In genomic region chr16:66974156-66974931, GRCh38 we compare ENCODE assay signal across 7 cellular contexts. TPM values are rescaled to one million over a fixed set of nuclear protein-coding genes. Genes with fewer than 3 reads are reported as not detected.
DNase-seq lines count a peak whose midpoint lies in the region; ATAC-seq lines count a peak whose summit lies in the region.
"Not testable (repeated sequence)": the region's sequence is repeated elsewhere in the genome, so short reads cannot be mapped to it uniquely, and the experiment has no call there.
"Had no signal": no experiment of that assay in that cellular context is flagged by ENCODE, and none has a peak within 500 bp of the region (broad histone marks: within the 10 kb centered on the region; RNA-seq: fewer than 3 reads in every experiment).

No MANE protein-coding gene starts in this region.

- H3K27me3 Mint-ChIP-seq in CD8-positive, alpha-beta memory T cell; T-helper 2 cell treated with Interferon-gamma antibody and Interleukin-4, amounts not matched to agents 5 μg/mL and 100 μg/mL, for 36 hours (ENCODE audit: low read depth); activated CD8-positive, alpha-beta T cell treated with anti-CD3 and anti-CD28 coated beads, Interleukin-2, amount 10 ng/mL, durations not matched to agents 7 days and 5 days (ENCODE audit: low read depth); activated naive CD4-positive, alpha-beta T cell treated with anti-CD3 and anti-CD28 coated beads for 36 hours (ENCODE audit: low read depth); central memory CD8-positive, alpha-beta T cell: not testable (repeated sequence)

- H3K4me3 ChIP-seq in CD8-positive, alpha-beta memory T cell (ENCODE audit: low read length): not testable (repeated sequence)

- POLR2A ChIA-PET in CD8-positive, alpha-beta memory T cell (lab: Charles Lee): interaction anchor here (0.6 kb wide), 1 partner anchor 138 kb away, joined by 3 read pairs; no protein-coding TSS in a partner anchor
- POLR2A ChIA-PET in activated CD8-positive, alpha-beta T cell treated with anti-CD3 and anti-CD28 coated beads, Interleukin-2, amount 10 ng/mL, durations not matched to agents 7 days and 5 days (lab: Charles Lee): interaction anchor here (1.3 kb wide), 1 partner anchor 181 kb away, joined by 3 read pairs; no protein-coding TSS in a partner anchor

- H3K36me3 Mint-ChIP-seq in CD8-positive, alpha-beta memory T cell; T-helper 2 cell treated with Interferon-gamma antibody and Interleukin-4, amounts not matched to agents 5 μg/mL and 100 μg/mL, for 36 hours (ENCODE audit: low read depth); activated CD8-positive, alpha-beta T cell treated with anti-CD3 and anti-CD28 coated beads, Interleukin-2, amount 10 ng/mL, durations not matched to agents 7 days and 5 days (ENCODE audit: low read depth); activated naive CD4-positive, alpha-beta T cell treated with anti-CD3 and anti-CD28 coated beads for 36 hours (ENCODE audit: low read depth); central memory CD8-positive, alpha-beta T cell (ENCODE audit: insufficient read depth): not testable (repeated sequence)
- H3K36me3 Mint-ChIP-seq in stimulated activated effector memory CD8-positive, alpha-beta T cell treated with anti-CD3 and anti-CD28 coated beads, Interleukin-12 subunit alpha, Interleukin-12 subunit beta, amount 100 ng/mL, for 72 hours: peaks cover 14% of the 10 kb centered on the region

- not testable (repeated sequence) for DNase-seq in CD8-positive, alpha-beta memory T cell; T-helper 2 cell treated with Interferon-gamma antibody and Interleukin-4, amounts not matched to agents 5 μg/mL and 100 μg/mL, for 36 hours (ENCODE audit: low spot score); activated CD8-positive, alpha-beta T cell treated with anti-CD3 and anti-CD28 coated beads, Interleukin-2, amount 10 ng/mL, durations not matched to agents 7 days and 5 days; activated naive CD4-positive, alpha-beta T cell treated with anti-CD3 and anti-CD28 coated beads for 36 hours; central memory CD8-positive, alpha-beta T cell (ENCODE audit: low spot score in 2 of 2); stimulated activated effector memory CD8-positive, alpha-beta T cell treated with anti-CD3 and anti-CD28 coated beads, Interleukin-12 subunit alpha, Interleukin-12 subunit beta, amount 100 ng/mL, for 72 hours (ENCODE audit: low spot score in 2 of 2)

- H3K27me3 ChIP-seq in CD8-positive, alpha-beta memory T cell (ENCODE audit: insufficient read depth, low read length, poor library complexity, severe bottlenecking): not testable (repeated sequence)

- H3K9me3 ChIP-seq in CD8-positive, alpha-beta memory T cell (ENCODE audit: low read length): not testable (repeated sequence)

- peak overlapping the region in 6 of 7 donors; percentile 82 to 89 (median 85) for H3K4me3 Mint-ChIP-seq in CD8-positive, alpha-beta memory T cell
- H3K4me3 Mint-ChIP-seq in T-helper 2 cell treated with Interferon-gamma antibody and Interleukin-4, amounts not matched to agents 5 μg/mL and 100 μg/mL, for 36 hours: peak overlapping the region; percentile 67
- not testable (repeated sequence) for H3K4me3 Mint-ChIP-seq in activated CD8-positive, alpha-beta T cell treated with anti-CD3 and anti-CD28 coated beads, Interleukin-2, amount 10 ng/mL, durations not matched to agents 7 days and 5 days
- H3K4me3 Mint-ChIP-seq in activated naive CD4-positive, alpha-beta T cell treated with anti-CD3 and anti-CD28 coated beads for 36 hours: peak overlapping the region; percentile 46
- peak overlapping the region; percentile 72 for H3K4me3 Mint-ChIP-seq in central memory CD8-positive, alpha-beta T cell
- H3K4me3 Mint-ChIP-seq in stimulated activated effector memory CD8-positive, alpha-beta T cell treated with anti-CD3 and anti-CD28 coated beads, Interleukin-12 subunit alpha, Interleukin-12 subunit beta, amount 100 ng/mL, for 72 hours: peak overlapping the region; percentile 70

- H3K36me3 ChIP-seq in CD8-positive, alpha-beta memory T cell (ENCODE audit: insufficient read depth, low read length): not testable (repeated sequence)

- H3K27ac ChIP-seq in CD8-positive, alpha-beta memory T cell (ENCODE audit: low read depth, low read length): not testable (repeated sequence)

- not testable (repeated sequence) for ATAC-seq in activated CD8-positive, alpha-beta T cell treated with anti-CD3 and anti-CD28 coated beads, Interleukin-2, amount 10 ng/mL, durations not matched to agents 7 days and 5 days; central memory CD8-positive, alpha-beta T cell (replicated peaks; ENCODE audit: extremely low read depth, poor library complexity, severe bottlenecking); stimulated activated effector memory CD8-positive, alpha-beta T cell treated with anti-CD3 and anti-CD28 coated beads, Interleukin-12 subunit alpha, Interleukin-12 subunit beta, amount 100 ng/mL, for 72 hours

- peak overlapping the region in 2 of 8 donors; percentile 41 to 61 for H3K27ac Mint-ChIP-seq in CD8-positive, alpha-beta memory T cell
- peak overlapping the region; percentile 72 for H3K27ac Mint-ChIP-seq in T-helper 2 cell treated with Interferon-gamma antibody and Interleukin-4, amounts not matched to agents 5 μg/mL and 100 μg/mL, for 36 hours
- H3K27ac Mint-ChIP-seq in activated CD8-positive, alpha-beta T cell treated with anti-CD3 and anti-CD28 coated beads, Interleukin-2, amount 10 ng/mL, durations not matched to agents 7 days and 5 days: peak overlapping the region; percentile 51
- H3K27ac Mint-ChIP-seq in activated naive CD4-positive, alpha-beta T cell treated with anti-CD3 and anti-CD28 coated beads for 36 hours; central memory CD8-positive, alpha-beta T cell (ENCODE audit: low read depth): not testable (repeated sequence)
- H3K27ac Mint-ChIP-seq in stimulated activated effector memory CD8-positive, alpha-beta T cell treated with anti-CD3 and anti-CD28 coated beads, Interleukin-12 subunit alpha, Interleukin-12 subunit beta, amount 100 ng/mL, for 72 hours: peak overlapping the region; percentile 30

- H3K4me1 ChIP-seq in CD8-positive, alpha-beta memory T cell (ENCODE audit: insufficient read depth, low read length): not testable (repeated sequence)

- intact Hi-C loops in activated naive CD4-positive, alpha-beta T cell treated with anti-CD3 and anti-CD28 coated beads for 36 hours (cut with micrococcal nuclease): loop anchor here (10.0 kb wide), 1 partner anchor 470 kb away; no protein-coding TSS in a partner anchor

- not testable (repeated sequence) for H3K9me3 Mint-ChIP-seq in CD8-positive, alpha-beta memory T cell; T-helper 2 cell treated with Interferon-gamma antibody and Interleukin-4, amounts not matched to agents 5 μg/mL and 100 μg/mL, for 36 hours; activated CD8-positive, alpha-beta T cell treated with anti-CD3 and anti-CD28 coated beads, Interleukin-2, amount 10 ng/mL, durations not matched to agents 7 days and 5 days (ENCODE audit: insufficient read depth); activated naive CD4-positive, alpha-beta T cell treated with anti-CD3 and anti-CD28 coated beads for 36 hours; central memory CD8-positive, alpha-beta T cell; stimulated activated effector memory CD8-positive, alpha-beta T cell treated with anti-CD3 and anti-CD28 coated beads, Interleukin-12 subunit alpha, Interleukin-12 subunit beta, amount 100 ng/mL, for 72 hours

- CTCF ChIA-PET in CD8-positive, alpha-beta memory T cell (lab: Charles Lee): interaction anchor here (1.1 to 6.6 kb wide), 5 partner anchors 10 to 442 kb away, joined by 3 to 56 read pairs (median 5); partner anchors contain the start of genes B3GNT9 and ZDHHC1
- CTCF ChIA-PET in activated CD8-positive, alpha-beta T cell treated with anti-CD3 and anti-CD28 coated beads, Interleukin-2, amount 10 ng/mL, durations not matched to agents 7 days and 5 days (lab: Charles Lee): interaction anchor here (0.9 to 7.5 kb wide), 8 partner anchors 9 to 184 kb away, joined by 3 to 95 read pairs (median 12); partner anchors contain the start of genes CES3, FBXL8 and TRADD
- CTCF ChIA-PET in activated naive CD4-positive, alpha-beta T cell treated with anti-CD3 and anti-CD28 coated beads for 36 hours (lab: Charles Lee): interaction anchor here (1.0 to 3.6 kb wide), 6 partner anchors 13 to 211 kb away, joined by 3 to 24 read pairs (median 4); partner anchors contain the start of gene CES3

- H3K4me1 Mint-ChIP-seq in CD8-positive, alpha-beta memory T cell: peaks cover 7 to 16% (median 13%) of the 10 kb centered on the region in 3 donors
- H3K4me1 Mint-ChIP-seq in T-helper 2 cell treated with Interferon-gamma antibody and Interleukin-4, amounts not matched to agents 5 μg/mL and 100 μg/mL, for 36 hours (ENCODE audit: low read depth): peaks cover 29% of the 10 kb centered on the region
- H3K4me1 Mint-ChIP-seq in activated CD8-positive, alpha-beta T cell treated with anti-CD3 and anti-CD28 coated beads, Interleukin-2, amount 10 ng/mL, durations not matched to agents 7 days and 5 days (ENCODE audit: low read depth): peaks cover 43% of the 10 kb centered on the region
- peaks cover 15% of the 10 kb centered on the region for H3K4me1 Mint-ChIP-seq in activated naive CD4-positive, alpha-beta T cell treated with anti-CD3 and anti-CD28 coated beads for 36 hours (ENCODE audit: low read depth)
- peaks cover 10% of the 10 kb centered on the region for H3K4me1 Mint-ChIP-seq in central memory CD8-positive, alpha-beta T cell
- H3K4me1 Mint-ChIP-seq in stimulated activated effector memory CD8-positive, alpha-beta T cell treated with anti-CD3 and anti-CD28 coated beads, Interleukin-12 subunit alpha, Interleukin-12 subunit beta, amount 100 ng/mL, for 72 hours: peaks cover 42% of the 10 kb centered on the region

RNA-seq across cellular contexts. Expression of gene CES3, which starts 13.3 kb away (rescaled TPM):
- total RNA-seq in CD8-positive, alpha-beta memory T cell: under 1 TPM; 0.16 to 0.24 TPM
- polyA plus RNA-seq in CD8-positive, alpha-beta memory T cell: not detected
- 1 to 10 TPM; 2.4 to 4.3 TPM for total RNA-seq in activated CD8-positive, alpha-beta T cell treated with anti-CD3 and anti-CD28 coated beads, Interleukin-2, amount 10 ng/mL, durations not matched to agents 7 days and 5 days
- under 1 TPM; 0.17 to 0.55 TPM for total RNA-seq in activated naive CD4-positive, alpha-beta T cell treated with anti-CD3 and anti-CD28 coated beads for 36 hours

RNA-seq across cellular contexts. Expression of gene CES4A, which starts 14.0 kb away (rescaled TPM):
- total RNA-seq in CD8-positive, alpha-beta memory T cell: 1 to 10 TPM; 4.2 to 5.1 TPM
- 1.7 TPM for polyA plus RNA-seq in CD8-positive, alpha-beta memory T cell
- total RNA-seq in activated CD8-positive, alpha-beta T cell treated with anti-CD3 and anti-CD28 coated beads, Interleukin-2, amount 10 ng/mL, durations not matched to agents 7 days and 5 days: 10 to 100 TPM; 10.5 to 12.0 TPM
- 1 to 10 TPM; 4.9 to 5.1 TPM for total RNA-seq in activated naive CD4-positive, alpha-beta T cell treated with anti-CD3 and anti-CD28 coated beads for 36 hours
- total RNA-seq: H4 had no signal

RNA-seq across cellular contexts. Expression of gene CES2, which starts 39.0 kb away (rescaled TPM):
- total RNA-seq in CD8-positive, alpha-beta memory T cell: 10 to 100 TPM; 23.5 to 23.8 TPM
- 26.6 TPM for polyA plus RNA-seq in CD8-positive, alpha-beta memory T cell
- total RNA-seq in activated CD8-positive, alpha-beta T cell treated with anti-CD3 and anti-CD28 coated beads, Interleukin-2, amount 10 ng/mL, durations not matched to agents 7 days and 5 days: 10 to 100 TPM; 29.7 to 34.0 TPM
- 10 to 100 TPM; 20.0 to 22.0 TPM for total RNA-seq in activated naive CD4-positive, alpha-beta T cell treated with anti-CD3 and anti-CD28 coated beads for 36 hours

RNA-seq across cellular contexts. Expression of gene CIAO2B, which starts 40.1 kb away (rescaled TPM):
- total RNA-seq in CD8-positive, alpha-beta memory T cell: 100 to 1,000 TPM; 164 to 176 TPM
- polyA plus RNA-seq in CD8-positive, alpha-beta memory T cell: 132 TPM
- total RNA-seq in activated CD8-positive, alpha-beta T cell treated with anti-CD3 and anti-CD28 coated beads, Interleukin-2, amount 10 ng/mL, durations not matched to agents 7 days and 5 days: 100 to 1,000 TPM; 115 to 126 TPM
- total RNA-seq in activated naive CD4-positive, alpha-beta T cell treated with anti-CD3 and anti-CD28 coated beads for 36 hours: 100 to 1,000 TPM; 169 to 173 TPM

RNA-seq across cellular contexts. Expression of gene RRAD, which starts 49.0 kb away (rescaled TPM):
- total RNA-seq in CD8-positive, alpha-beta memory T cell: under 1 TPM; 0.60 to 0.88 TPM
- polyA plus RNA-seq in CD8-positive, alpha-beta memory T cell: not detected
- under 1 TPM in 1 of 2 experiments, not detected in 1; 0.34 TPM for total RNA-seq in activated CD8-positive, alpha-beta T cell treated with anti-CD3 and anti-CD28 coated beads, Interleukin-2, amount 10 ng/mL, durations not matched to agents 7 days and 5 days
- total RNA-seq in activated naive CD4-positive, alpha-beta T cell treated with anti-CD3 and anti-CD28 coated beads for 36 hours: under 1 TPM in 1 of 2 experiments, not detected in 1; 0.25 TPM
- total RNA-seq: H4 had no signal
